2 cellular contexts compared by ENCODE assay signal in the genomic region with DNA sequence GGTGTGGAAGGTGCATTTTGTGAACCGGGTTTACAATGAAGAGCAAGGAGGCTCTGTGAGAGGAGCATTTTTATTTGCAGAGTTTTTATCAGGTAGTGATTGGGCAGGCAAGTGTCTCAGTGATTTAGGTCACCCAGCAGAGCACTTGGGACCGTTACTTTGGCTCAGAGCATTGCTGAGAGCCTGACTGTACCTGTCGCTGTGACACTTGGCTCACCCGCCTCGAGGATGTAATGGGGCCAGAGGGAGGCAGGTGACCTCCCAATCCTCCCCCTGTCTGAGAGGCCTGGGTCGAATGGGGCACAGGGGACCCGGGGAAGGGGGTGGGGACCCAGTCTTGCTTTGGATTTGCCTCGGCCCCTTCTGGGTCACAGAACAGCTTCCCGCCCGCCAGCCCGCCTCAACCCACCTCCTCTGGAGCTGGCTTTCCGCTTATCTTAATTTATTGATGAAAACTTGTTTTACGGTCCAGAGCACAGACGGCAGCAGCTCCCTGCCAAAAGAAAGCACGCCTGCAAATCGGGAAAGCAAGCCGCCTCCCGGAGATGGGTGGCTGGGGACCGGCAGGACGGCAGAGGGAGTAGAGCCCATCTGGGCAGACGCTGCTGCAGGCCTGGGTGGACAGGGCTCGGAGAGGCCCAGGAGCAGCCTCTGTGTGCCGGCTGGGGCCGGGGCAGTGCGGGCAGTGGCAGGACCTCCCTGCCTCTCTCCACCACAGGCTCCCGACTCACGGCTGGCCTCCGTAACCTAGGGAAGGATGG.
TF ChIP-seq lines count a peak whose summit lies in the region.

No MANE protein-coding gene starts in this region.

TF ChIP-seq in HEK293T, 16 proteins besides CTCF, POLR2A, EP300 and RAD21 (continued from another document):
- no peak for TF ChIP-seq HDGF (IDR thresholded peaks at IDR 0.05; ENCODE audit: borderline replicate concordance)

TF ChIP-seq in WTC11, 78 proteins besides CTCF, POLR2A, EP300 and RAD21:
- TF ChIP-seq, protein P1, sequence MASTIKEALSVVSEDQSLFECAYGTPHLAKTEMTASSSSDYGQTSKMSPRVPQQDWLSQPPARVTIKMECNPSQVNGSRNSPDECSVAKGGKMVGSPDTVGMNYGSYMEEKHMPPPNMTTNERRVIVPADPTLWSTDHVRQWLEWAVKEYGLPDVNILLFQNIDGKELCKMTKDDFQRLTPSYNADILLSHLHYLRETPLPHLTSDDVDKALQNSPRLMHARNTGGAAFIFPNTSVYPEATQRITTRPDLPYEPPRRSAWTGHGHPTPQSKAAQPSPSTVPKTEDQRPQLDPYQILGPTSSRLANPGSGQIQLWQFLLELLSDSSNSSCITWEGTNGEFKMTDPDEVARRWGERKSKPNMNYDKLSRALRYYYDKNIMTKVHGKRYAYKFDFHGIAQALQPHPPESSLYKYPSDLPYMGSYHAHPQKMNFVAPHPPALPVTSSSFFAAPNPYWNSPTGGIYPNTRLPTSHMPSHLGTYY (CRISPR knock-in tag; IDR thresholded peaks at IDR 0.05): no peak
